In genomic region chr6:5053864-5054426, GRCh38 we compare ENCODE assay signal across 14 cellular contexts. TPM values are rescaled to one million over a fixed set of nuclear protein-coding genes. Genes with fewer than 3 reads are reported as not detected.
DNase-seq lines count a peak whose midpoint lies in the region; ATAC-seq and TF ChIP-seq lines count a peak whose summit lies in the region.
"Had no signal": no experiment of that assay in that cellular context is flagged by ENCODE, and none has a peak within 500 bp of the region (broad histone marks: within the 10 kb centered on the region; RNA-seq: fewer than 3 reads in every experiment).

No MANE protein-coding gene starts in this region.

- H4K20me1 ChIP-seq in MM.1S (ENCODE audit: insufficient read depth, low read length) = no peaks in the 10 kb centered on the region

- intact Hi-C loops in mucosa of descending colon (cut with DNase I, micrococcal nuclease) = no loop called here

- H3K4me2 ChIP-seq in MM.1S (ENCODE audit: low read depth, low read length) = peak overlapping the region; percentile 66

- peak overlapping the region; percentile 39 for H3K9ac ChIP-seq in MM.1S (ENCODE audit: low read length)

- no peak for TF ChIP-seq CTCF in MM.1S (IDR thresholded peaks at IDR 0.05; ENCODE audit: low read length)
- no peak for TF ChIP-seq CTCF in brain microvascular endothelial cell (IDR thresholded peaks at IDR 0.05; ENCODE audit: low read depth, low read length, missing control alignments)
- no peak for TF ChIP-seq CTCF in mucosa of descending colon (IDR thresholded peaks at IDR 0.05)
- no peak for TF ChIP-seq CTCF in upper lobe of left lung (IDR thresholded peaks at IDR 0.05)
- no peak for TF ChIP-seq CTCF in right atrium auricular region (IDR thresholded peaks at IDR 0.05)

- ATAC-seq in mucosa of descending colon (peak; percentile 50), upper lobe of left lung (ENCODE audit: low FRiP score in 2 of 2) (no peak)
- ATAC-seq: naive thymus-derived CD8-positive, alpha-beta T cell; psoas muscle; stimulated activated effector memory CD8-positive, alpha-beta T cell treated with anti-CD3 and anti-CD28 coated beads, Interleukin-12 subunit alpha, Interleukin-12 subunit beta, amount 100 ng/mL, for 72 hours had no signal

- H3F3A ChIP-seq in MM.1S (ENCODE audit: insufficient read depth, low read length) = peaks cover 19% of the 10 kb centered on the region

- H3K4me3 ChIP-seq in MM.1S (ENCODE audit: low read length) (no peak overlapping the region), brain microvascular endothelial cell (ENCODE audit: low read depth, low read length) (no peak overlapping the region), mucosa of descending colon (no peak overlapping the region), upper lobe of left lung (no peak overlapping the region), right atrium auricular region (no peak overlapping the region)
- H3K4me3 ChIP-seq: psoas muscle had no signal

- H3K9me3 ChIP-seq in MM.1S (replicated peaks; ENCODE audit: insufficient read depth, low read length) (no peaks in the 10 kb centered on the region), mucosa of descending colon (peaks cover 13% of the 10 kb centered on the region), upper lobe of left lung (peaks cover 4 to 17% (median 7%) of the 10 kb centered on the region in 4 donors), right atrium auricular region (peaks cover 0 to 17% of the 10 kb centered on the region in 2 donors)

- in situ Hi-C loops in brain microvascular endothelial cell (cut with HindIII; ENCODE audit: low pct_ligation_motif_present, low sequenced_read_pairs) = no loop called here

- H3K9me2 ChIP-seq in MM.1S (replicated peaks; ENCODE audit: insufficient read depth, low read length) = no peaks in the 10 kb centered on the region

- H3K36me3 ChIP-seq in MM.1S (replicated peaks; ENCODE audit: insufficient read depth, low read length) (no peaks in the 10 kb centered on the region), brain microvascular endothelial cell (replicated peaks) (no peaks in the 10 kb centered on the region), mucosa of descending colon (ENCODE audit: low read depth) (no peaks in the 10 kb centered on the region), upper lobe of left lung (no peaks in the 10 kb centered on the region), right atrium auricular region (no peaks in the 10 kb centered on the region)

- no peak for TF ChIP-seq POLR2A in upper lobe of left lung (IDR thresholded peaks at IDR 0.05)

- TF ChIP-seq EP300 in upper lobe of left lung (IDR thresholded peaks at IDR 0.05) = no peak

- peak overlapping the region; percentile 91 for H3K27ac ChIP-seq in MM.1S (ENCODE audit: low read length)
- H3K27ac ChIP-seq in brain microvascular endothelial cell = peak overlapping the region; percentile 44
- H3K27ac ChIP-seq in upper lobe of left lung = no peak overlapping the region
- no peak overlapping the region for H3K27ac ChIP-seq in right atrium auricular region
- H3K27ac ChIP-seq: psoas muscle had no signal

- H3K27me3 ChIP-seq in MM.1S (replicated peaks; ENCODE audit: insufficient read depth, low read length) (no peaks in the 10 kb centered on the region), brain microvascular endothelial cell (replicated peaks) (no peaks in the 10 kb centered on the region), upper lobe of left lung (no peaks in the 10 kb centered on the region), right atrium auricular region (no peaks in the 10 kb centered on the region)

- H2AFZ ChIP-seq in MM.1S (ENCODE audit: low read length) = peak overlapping the region; percentile 36; the same call in 1 of the 2 replicates

- WGBS in upper lobe of left lung, 2 donors = 45 to 56% methylated on average over 2 of the region's 2 CpGs

- no peaks in the 10 kb centered on the region for H3K79me2 ChIP-seq in MM.1S (ENCODE audit: low read length)

- DNase-seq in COR-L47 (lab: John Stamatoyannopoulos, UW) (peak; percentile 18), MM.1S (peak; percentile 84), brain microvascular endothelial cell (no peak), mucosa of descending colon (no peak), T1000 (lab: John Stamatoyannopoulos, UW) (no peak), upper lobe of left lung (no peak), right atrium auricular region (ENCODE audit: low spot score) (no peak), islet precursor cell (no peak)
- DNase-seq: activated gamma-delta T cell; aorta; KG1; naive thymus-derived CD8-positive, alpha-beta T cell; psoas muscle had no signal

- peaks cover 44% of the 10 kb centered on the region for H3K4me1 ChIP-seq in MM.1S (ENCODE audit: low read length)
- no peaks in the 10 kb centered on the region for H3K4me1 ChIP-seq in mucosa of descending colon (ENCODE audit: low read depth)
- H3K4me1 ChIP-seq in upper lobe of left lung = peaks cover 0 to 7% (median 1%) of the 10 kb centered on the region in 4 donors
- no peaks in the 10 kb centered on the region for H3K4me1 ChIP-seq in right atrium auricular region
- H3K4me1 ChIP-seq: psoas muscle had no signal

RNA-seq across cellular contexts. Expression of gene PPP1R3G, which starts 31.2 kb away (rescaled TPM):
- total RNA-seq in mucosa of descending colon = 1 to 10 TPM in 1 of 3 donors, under 1 TPM in 2; 0.46 to 2.8 (median 0.55) TPM
- under 1 TPM in 5 of 6 donors, not detected in 1; 0.10 to 0.64 (median 0.37) TPM for total RNA-seq in upper lobe of left lung
- 10 to 100 TPM in 1 of 2 donors, 1 to 10 TPM in 1; 8.8 to 16.4 TPM for total RNA-seq in right atrium auricular region

RNA-seq across cellular contexts. Expression of gene RPP40, which starts 50.1 kb away (rescaled TPM):
- 1 to 10 TPM; 3.4 to 5.6 (median 4.1) TPM for total RNA-seq in mucosa of descending colon
- 1 to 10 TPM in 5 of 6 donors, not detected in 1; 2.4 to 7.9 (median 4.3) TPM for total RNA-seq in upper lobe of left lung
- 1 to 10 TPM; 2.4 to 6.1 TPM for total RNA-seq in right atrium auricular region

Comparison
In these comparisons a context has a peak if more than half of its experiments do, and no peak if none do; other contexts are left out.
1. DNase-seq: peak in COR-L47 (single experiment) and MM.1S (single experiment); none in brain microvascular endothelial cell (single experiment), mucosa of descending colon (0 of 3), T1000 (single experiment), upper lobe of left lung (0 of 2), right atrium auricular region (single experiment) and islet precursor cell (single experiment).
2. H3K27ac ChIP-seq: peak in MM.1S (single experiment) and brain microvascular endothelial cell (single experiment); none in upper lobe of left lung (0 of 4) and right atrium auricular region (0 of 2).